8 cellular contexts compared by ENCODE assay signal in the genomic region with DNA sequence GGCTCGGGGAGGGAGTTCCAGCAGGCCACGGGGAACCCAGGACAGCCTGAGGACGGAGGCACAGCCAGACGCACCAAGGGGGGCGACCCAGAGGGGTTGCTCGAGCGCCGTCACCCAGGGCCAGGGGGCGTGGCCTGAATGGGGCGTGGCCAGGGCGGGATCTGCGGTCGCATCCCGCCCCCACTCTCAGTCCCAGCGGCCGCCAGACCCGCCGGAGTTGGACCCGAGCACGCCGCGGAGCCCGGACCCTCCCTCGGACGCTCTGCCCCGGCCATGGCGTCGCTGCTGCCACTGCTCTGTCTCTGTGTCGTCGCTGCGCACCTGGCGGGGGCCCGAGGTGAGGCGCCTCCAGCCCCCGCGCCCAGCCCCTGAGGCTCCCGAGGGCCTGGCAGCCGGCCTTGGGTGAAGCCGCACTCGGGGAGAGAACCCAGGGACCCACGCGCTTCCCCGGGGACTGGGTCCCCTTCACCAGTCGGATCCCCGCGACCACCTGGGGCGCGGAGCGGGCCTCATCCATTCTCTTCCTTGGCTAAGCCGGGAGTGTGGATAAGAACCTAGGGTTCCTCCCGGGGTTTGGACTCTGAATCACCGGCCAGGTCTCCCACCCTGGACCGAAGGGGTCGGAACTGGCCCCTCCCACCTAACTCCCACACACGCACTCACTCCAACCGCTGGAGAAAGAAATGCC. TPM values are rescaled to one million over a fixed set of nuclear protein-coding genes. Genes with fewer than 3 reads are reported as not detected.
DNase-seq lines count a peak whose midpoint lies in the region; ATAC-seq, FAIRE-seq and TF ChIP-seq lines count a peak whose summit lies in the region.

A gene with protein sequence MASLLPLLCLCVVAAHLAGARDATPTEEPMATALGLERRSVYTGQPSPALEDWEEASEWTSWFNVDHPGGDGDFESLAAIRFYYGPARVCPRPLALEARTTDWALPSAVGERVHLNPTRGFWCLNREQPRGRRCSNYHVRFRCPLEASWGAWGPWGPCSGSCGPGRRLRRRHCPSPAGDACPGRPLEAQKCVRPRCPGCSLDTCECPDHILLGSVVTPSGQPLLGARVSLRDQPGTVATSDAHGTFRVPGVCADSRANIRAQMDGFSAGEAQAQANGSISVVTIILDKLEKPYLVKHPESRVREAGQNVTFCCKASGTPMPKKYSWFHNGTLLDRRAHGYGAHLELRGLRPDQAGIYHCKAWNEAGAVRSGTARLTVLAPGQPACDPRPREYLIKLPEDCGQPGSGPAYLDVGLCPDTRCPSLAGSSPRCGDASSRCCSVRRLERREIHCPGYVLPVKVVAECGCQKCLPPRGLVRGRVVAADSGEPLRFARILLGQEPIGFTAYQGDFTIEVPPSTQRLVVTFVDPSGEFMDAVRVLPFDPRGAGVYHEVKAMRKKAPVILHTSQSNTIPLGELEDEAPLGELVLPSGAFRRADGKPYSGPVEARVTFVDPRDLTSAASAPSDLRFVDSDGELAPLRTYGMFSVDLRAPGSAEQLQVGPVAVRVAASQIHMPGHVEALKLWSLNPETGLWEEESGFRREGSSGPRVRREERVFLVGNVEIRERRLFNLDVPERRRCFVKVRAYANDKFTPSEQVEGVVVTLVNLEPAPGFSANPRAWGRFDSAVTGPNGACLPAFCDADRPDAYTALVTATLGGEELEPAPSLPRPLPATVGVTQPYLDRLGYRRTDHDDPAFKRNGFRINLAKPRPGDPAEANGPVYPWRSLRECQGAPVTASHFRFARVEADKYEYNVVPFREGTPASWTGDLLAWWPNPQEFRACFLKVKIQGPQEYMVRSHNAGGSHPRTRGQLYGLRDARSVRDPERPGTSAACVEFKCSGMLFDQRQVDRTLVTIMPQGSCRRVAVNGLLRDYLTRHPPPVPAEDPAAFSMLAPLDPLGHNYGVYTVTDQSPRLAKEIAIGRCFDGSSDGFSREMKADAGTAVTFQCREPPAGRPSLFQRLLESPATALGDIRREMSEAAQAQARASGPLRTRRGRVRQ (plus strand): TSS at position 189 of the 688 bp plus-strand sequence. CDS start 85 bp downstream, at position 274.

- no peak for TF ChIP-seq CTCF in bronchial epithelial cell (IDR thresholded peaks at IDR 0.05; ENCODE audit: insufficient read depth, low read length, severe bottlenecking)

- 5 to 6% methylated on average over 48 to 49 of the region's 56 CpGs for WGBS in mesodermal cell (ENCODE audit: insufficient coverage in 2 of 2), 2 experiments
- 2% methylated on average over 56 of the region's 56 CpGs for WGBS in urinary bladder

- H3K4me3 ChIP-seq in bronchial epithelial cell (ENCODE audit: low read depth, low read length) (peak within 1 kb of the TSS; percentile 15), mesodermal cell (ENCODE audit: extremely low read depth, insufficient read depth, low read length, poor library complexity, severe bottlenecking) (peak within 1 kb of the TSS; percentile 31), urinary bladder (ENCODE audit: low read depth, low read length) (peak within 1 kb of the TSS; percentile 27)

- FAIRE-seq in bronchial epithelial cell (lab: Jason Lieb, UNC): no peak

- DNase-seq in EL: peak; percentile 41
- peak; percentile 82 for DNase-seq in NCI-H69 (lab: John Stamatoyannopoulos, UW)
- no peak for DNase-seq in bronchial epithelial cell (ENCODE audit: low read depth)

- peaks cover 18% of the 10 kb centered on the region for H3K27me3 ChIP-seq in bronchial epithelial cell (ENCODE audit: control insufficient read depth, insufficient read depth, low read length)

- H3K4me1 ChIP-seq in mesodermal cell (ENCODE audit: control insufficient read depth, insufficient read depth, low read length, poor library complexity, severe bottlenecking) (peaks cover 7% of the 10 kb centered on the region), urinary bladder (ENCODE audit: insufficient read depth) (no peaks in the 10 kb centered on the region)

- H3K36me3 ChIP-seq in bronchial epithelial cell (ENCODE audit: control insufficient read depth, insufficient read depth, low read length) (no peaks in the 10 kb centered on the region), mesodermal cell (ENCODE audit: control insufficient read depth, insufficient read depth, low read length) (peaks cover 4% of the 10 kb centered on the region), urinary bladder (ENCODE audit: insufficient read depth) (no peaks in the 10 kb centered on the region)

- no peak for ATAC-seq in HG03108 (IDR thresholded peaks at IDR 0.05; ENCODE audit: unreplicated experiment)
- ATAC-seq in GM19035 (IDR thresholded peaks at IDR 0.05; ENCODE audit: unreplicated experiment): no peak
- ATAC-seq in HG02840 (IDR thresholded peaks at IDR 0.05; ENCODE audit: low FRiP score, unreplicated experiment): no peak

- no peaks in the 10 kb centered on the region for H3K9me3 ChIP-seq in mesodermal cell (ENCODE audit: control insufficient read depth, low read length)

- no peak within 1 kb of the TSS for H3K27ac ChIP-seq in mesodermal cell (ENCODE audit: low read depth, low read length, severe bottlenecking)
- H3K27ac ChIP-seq in urinary bladder (ENCODE audit: low read depth): no peak within 1 kb of the TSS

RNA-seq across cellular contexts. Expression of the gene that starts here (rescaled TPM):
- under 0.01 and 0.13 TPM in 2 replicates for total RNA-seq in bronchial epithelial cell
- 3.4 TPM for polyA plus RNA-seq in mesodermal cell (2013, experiment 1 of 2)
- 2.0 TPM for polyA plus RNA-seq in mesodermal cell (2013, experiment 2 of 2)
- 0.32 TPM for total RNA-seq in urinary bladder
- 0.32 TPM for polyA plus RNA-seq in urinary bladder
